Comparison of ENCODE assay signal across 9 cellular contexts in genomic region chr19:16778796-16779411, GRCh38. TPM values are rescaled to one million over a fixed set of nuclear protein-coding genes. Genes with fewer than 3 reads are reported as not detected.
A peak's percentile ranks its signal among the peaks of the same experiment; 100 is the strongest.
DNase-seq lines count a peak whose midpoint lies in the region; FAIRE-seq and TF ChIP-seq lines count a peak whose summit lies in the region.
"Had no signal": no experiment of that assay in that cellular context is flagged by ENCODE, and none has a peak within 500 bp of the region (broad histone marks: within the 10 kb centered on the region; RNA-seq: fewer than 3 reads in every experiment).

No MANE protein-coding gene starts in this region.

- 62 to 73% (median 67%) methylated on average over 6 to 8 of the region's 8 CpGs for WGBS in spleen, 5 donors

- intact Hi-C loops in left ventricle myocardium inferior (cut with micrococcal nuclease) (no loop called here), spleen (cut with DNase I; ENCODE audit: low total_unique reads) (loop anchor here (10.0 kb wide), 1 partner anchor 126 kb away; no protein-coding TSS in a partner anchor)

- FAIRE-seq in RCC 7860 (lab: Jason Lieb, UNC): no peak

- H3K9me3 ChIP-seq in left ventricle myocardium inferior (replicated peaks) (no peaks in the 10 kb centered on the region), spleen (no peaks in the 10 kb centered on the region)

- peak; percentile 59 for TF ChIP-seq CTCF in left ventricle myocardium inferior (IDR thresholded peaks at IDR 0.05; ENCODE audit: borderline replicate concordance)
- TF ChIP-seq CTCF in spleen (IDR thresholded peaks at IDR 0.05 in 8 of 11, conservative IDR thresholded peaks at IDR 0.05 in 3 of 11): peak in 10 of 11 experiments; percentile 29 to 75 (median 63)

- DNase-seq in COLO668 (lab: John Stamatoyannopoulos, UW; ENCODE audit: unreplicated experiment) (peak; percentile 36), HCEC 1CT (peak; percentile 51), RCC 7860 (ENCODE audit: low spot score) (peak; percentile 66), left ventricle myocardium inferior (peak; percentile 30), spleen (peak; percentile 79), middle frontal gyrus (ENCODE audit: extremely low spot score, low spot score) (no peak), GOT3 (lab: John Stamatoyannopoulos, UW) (no peak)
- DNase-seq in activated effector memory CD4-positive, alpha-beta T cell treated with anti-CD3 and anti-CD28 coated beads, Interleukin-2, amount 50 U/mL, for 16 hours: peak; percentile 71

- no peaks in the 10 kb centered on the region for H3K36me3 ChIP-seq in left ventricle myocardium inferior
- no peaks in the 10 kb centered on the region for H3K36me3 ChIP-seq in spleen

- H3K27ac ChIP-seq in left ventricle myocardium inferior (replicated peaks) (no peak overlapping the region), spleen (no peak overlapping the region)

- no peak overlapping the region for H3K4me3 ChIP-seq in left ventricle myocardium inferior
- H3K4me3 ChIP-seq in spleen: no peak overlapping the region

- H3K4me1 ChIP-seq in left ventricle myocardium inferior (no peaks in the 10 kb centered on the region), spleen (peaks cover 0 to 5% (median 0%) of the 10 kb centered on the region in 6 donors)

- no peak for TF ChIP-seq POLR2A in spleen (IDR thresholded peaks at IDR 0.05)

- H3K27me3 ChIP-seq in left ventricle myocardium inferior (ENCODE audit: low read depth) (peaks cover 14% of the 10 kb centered on the region), spleen (replicated peaks in 1 of 7) (peaks cover 0 to 5% (median 0%) of the 10 kb centered on the region in 7 donors)

RNA-seq across cellular contexts. Expression of gene SIN3B, which starts 50.3 kb away (rescaled TPM):
- total RNA-seq in left ventricle myocardium inferior (24.4 TPM), spleen (100 to 1,000 TPM in 1 of 7 donors, 10 to 100 TPM in 6; 66.2 to 107 (median 84.2) TPM)
- polyA plus RNA-seq in spleen: 10 to 100 TPM; 14.6 to 50.9 (median 29.6) TPM

RNA-seq across cellular contexts. Expression of gene NWD1, which starts 59.3 kb away (rescaled TPM):
- total RNA-seq in left ventricle myocardium inferior: not detected
- total RNA-seq in spleen: under 1 TPM in 2 of 7 donors, not detected in 5; 0.03 to 0.06 TPM
- polyA plus RNA-seq in spleen: under 1 TPM; under 0.01 to 0.03 (median 0.02) TPM
- total RNA-seq: activated CD8-positive, alpha-beta memory T cell treated with anti-CD3 and anti-CD28 coated beads for 36 hours had no signal

Comparison
In these comparisons a context has a peak if more than half of its experiments do, and no peak if none do; other contexts are left out.
1. DNase-seq: peak in COLO668 (single experiment), HCEC 1CT (single experiment), RCC 7860 (single experiment), activated effector memory CD4-positive, alpha-beta T cell treated with anti-CD3 and anti-CD28 coated beads, Interleukin-2, amount 50 U/mL, for 16 hours (single experiment), left ventricle myocardium inferior (single experiment) and spleen (single experiment); none in middle frontal gyrus (single experiment) and GOT3 (single experiment).